Comparison of ENCODE assay signal across 21 cellular contexts in the genomic region with DNA sequence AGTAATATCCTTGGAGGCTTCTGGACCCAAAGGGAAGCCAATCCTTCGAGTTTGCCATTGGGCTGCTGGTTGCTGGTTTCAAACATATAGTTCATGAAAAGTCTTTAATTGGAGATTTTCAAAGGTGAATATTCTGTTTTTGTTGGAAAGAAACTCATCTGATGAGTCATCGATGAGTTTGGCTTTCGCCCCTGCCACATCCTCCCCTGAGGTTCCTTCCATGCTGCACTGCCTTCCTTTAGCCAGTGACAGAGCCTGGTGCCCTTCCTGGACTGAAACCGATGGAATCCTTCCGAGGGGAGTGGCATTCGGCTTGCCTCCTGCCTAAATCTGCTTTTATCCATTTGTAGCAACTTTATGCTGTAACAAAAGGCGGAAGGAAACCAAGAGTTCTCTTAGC.
DNase-seq lines count a peak whose midpoint lies in the region; ATAC-seq and TF ChIP-seq lines count a peak whose summit lies in the region.
"Had no signal": no experiment of that assay in that cellular context is flagged by ENCODE, and none has a peak within 500 bp of the region (broad histone marks: within the 10 kb centered on the region; RNA-seq: fewer than 3 reads in every experiment).

No MANE protein-coding gene starts in this region.

- H3K4me1 Mint-ChIP-seq in MCF 10A (ENCODE audit: insufficient read depth, unreplicated experiment) = peaks cover 12% of the 10 kb centered on the region
- peaks cover 6% of the 10 kb centered on the region for H3K4me1 Mint-ChIP-seq in endodermal cell
- H3K4me1 Mint-ChIP-seq: CD8-positive, alpha-beta memory T cell; stimulated activated effector memory CD8-positive, alpha-beta T cell treated with anti-CD3 and anti-CD28 coated beads, Interleukin-12 subunit alpha, Interleukin-12 subunit beta, amount 100 ng/mL, for 72 hours had no signal

- DNase-seq in MCF 10A (ENCODE audit: unreplicated experiment) (peak; percentile 90), breast epithelium (ENCODE audit: low spot score in 2 of 2) (no peak), RPMI7951 (ENCODE audit: low read depth) (peak; percentile 91), endodermal cell (peak; percentile 24), stromal cell of bone marrow (ENCODE audit: low read depth) (peak; percentile 9), KG1 (lab: John Stamatoyannopoulos, UW) (no peak)
- no peak for DNase-seq in stimulated activated CD4-positive, alpha-beta T cell treated with anti-CD3 and anti-CD28 coated beads, Interleukin-2, amount 100 ng/mL, for 48 hours
- DNase-seq: activated CD8-positive, alpha-beta memory T cell treated with anti-CD3 and anti-CD28 coated beads for 24 hours; CD8-positive, alpha-beta memory T cell; Karpas-422; kidney glomerular epithelial cell; NCI-H146; NCI-H524; occipital lobe; trophoblast cell; WERI-Rb-1 had no signal

- no peak for TF ChIP-seq CTCF in MCF 10A (IDR thresholded peaks at IDR 0.05; ENCODE audit: unreplicated experiment)
- no peak for TF ChIP-seq CTCF in breast epithelium (IDR thresholded peaks at IDR 0.05)
- no peak for TF ChIP-seq CTCF in endodermal cell (conservative IDR thresholded peaks at IDR 0.05)

- H3K4me1 ChIP-seq in breast epithelium (no peaks in the 10 kb centered on the region), endodermal cell (ENCODE audit: control insufficient read depth, insufficient read depth, low read length) (no peaks in the 10 kb centered on the region)
- H3K4me1 ChIP-seq: adrenal gland had no signal

- BruUV-seq in MCF 10A (replicated peaks; lab: Mats Ljungman, UMichigan) = no TSS peak

- CTCF ChIA-PET in MCF 10A (lab: Yijun Ruan, JAX) = interaction anchor here (0.6 to 0.9 kb wide), 3 partner anchors 8 to 16 kb away, joined by 3 to 4 read pairs (median 3); no protein-coding TSS in a partner anchor

- H3K36me3 Mint-ChIP-seq in MCF 10A (ENCODE audit: insufficient read depth, unreplicated experiment) (no peaks in the 10 kb centered on the region), endodermal cell (ENCODE audit: low read depth) (peaks cover 29% of the 10 kb centered on the region)
- H3K36me3 Mint-ChIP-seq: stimulated activated effector memory CD8-positive, alpha-beta T cell treated with anti-CD3 and anti-CD28 coated beads, Interleukin-12 subunit alpha, Interleukin-12 subunit beta, amount 100 ng/mL, for 72 hours had no signal

- 92 to 99% methylated on average over 6 to 7 of the region's 7 CpGs for WGBS in endodermal cell (ENCODE audit: insufficient coverage in 1 of 2, insufficient read length in 1 of 2), 2 experiments

- H3K27me3 Mint-ChIP-seq in MCF 10A (ENCODE audit: insufficient read depth, unreplicated experiment) (peaks cover 13% of the 10 kb centered on the region), endodermal cell (ENCODE audit: insufficient read depth) (peaks cover 1% of the 10 kb centered on the region)

- no peaks in the 10 kb centered on the region for H3K27me3 ChIP-seq in breast epithelium
- H3K27me3 ChIP-seq in endodermal cell (ENCODE audit: control insufficient read depth, insufficient read depth, low read length, poor library complexity, severe bottlenecking) = no peaks in the 10 kb centered on the region
- H3K27me3 ChIP-seq: adrenal gland had no signal

- no peak overlapping the region for H3K9ac ChIP-seq in endodermal cell (ENCODE audit: extremely low read depth, low read length, poor library complexity, severe bottlenecking)

- ATAC-seq in HG02840 (IDR thresholded peaks at IDR 0.05; ENCODE audit: low FRiP score, unreplicated experiment) = no peak
- ATAC-seq: stimulated activated effector memory CD8-positive, alpha-beta T cell treated with anti-CD3 and anti-CD28 coated beads, Interleukin-12 subunit alpha, Interleukin-12 subunit beta, amount 100 ng/mL, for 72 hours had no signal

- POLR2A ChIA-PET in MCF 10A (lab: Yijun Ruan, JAX) = no interaction called here

- H3K9me3 Mint-ChIP-seq in MCF 10A (ENCODE audit: unreplicated experiment) (no peaks in the 10 kb centered on the region), endodermal cell (no peaks in the 10 kb centered on the region)

- H3K4me3 Mint-ChIP-seq in MCF 10A (ENCODE audit: unreplicated experiment) = no peak overlapping the region
- no peak overlapping the region for H3K4me3 Mint-ChIP-seq in endodermal cell
- H3K4me3 Mint-ChIP-seq: CD8-positive, alpha-beta memory T cell; stimulated activated effector memory CD8-positive, alpha-beta T cell treated with anti-CD3 and anti-CD28 coated beads, Interleukin-12 subunit alpha, Interleukin-12 subunit beta, amount 100 ng/mL, for 72 hours had no signal

- intact Hi-C loops in MCF 10A (cut with micrococcal nuclease) (loop anchor here (5.0 kb wide), 1 partner anchor 298 kb away; no protein-coding TSS in a partner anchor), breast epithelium (cut with DNase I; ENCODE audit: low total_unique reads) (no loop called here)

- no peak for TF ChIP-seq POLR2A in breast epithelium (IDR thresholded peaks at IDR 0.05)

- H3K36me3 ChIP-seq in breast epithelium (no peaks in the 10 kb centered on the region), endodermal cell (ENCODE audit: control insufficient read depth, insufficient read depth, low read length) (no peaks in the 10 kb centered on the region)
- H3K36me3 ChIP-seq: adrenal gland, WERI-Rb-1 had no signal

- H3K4me3 ChIP-seq in breast epithelium (no peak overlapping the region), endodermal cell (ENCODE audit: low read length) (no peak overlapping the region)
- H3K4me3 ChIP-seq: adrenal gland, coronary artery had no signal

- H3K27ac Mint-ChIP-seq in MCF 10A (ENCODE audit: low read depth, unreplicated experiment) (no peak overlapping the region), endodermal cell (no peak overlapping the region)
- H3K27ac Mint-ChIP-seq: CD8-positive, alpha-beta memory T cell; stimulated activated effector memory CD8-positive, alpha-beta T cell treated with anti-CD3 and anti-CD28 coated beads, Interleukin-12 subunit alpha, Interleukin-12 subunit beta, amount 100 ng/mL, for 72 hours had no signal

- H3K27ac ChIP-seq in breast epithelium (no peak overlapping the region), endodermal cell (ENCODE audit: low read depth, low read length) (no peak overlapping the region)
- H3K27ac ChIP-seq: 22Rv1, adrenal gland, coronary artery, WERI-Rb-1 had no signal

- H3K9me3 ChIP-seq in breast epithelium (no peaks in the 10 kb centered on the region), endodermal cell (ENCODE audit: control insufficient read depth, low read length) (no peaks in the 10 kb centered on the region)
- H3K9me3 ChIP-seq: adrenal gland had no signal

Comparison
In these comparisons a context has a peak if more than half of its experiments do, and no peak if none do; other contexts are left out.
1. DNase-seq: peak in MCF 10A (single experiment), RPMI7951 (single experiment), endodermal cell (single experiment) and stromal cell of bone marrow (single experiment); none in breast epithelium (0 of 2), KG1 (single experiment) and stimulated activated CD4-positive, alpha-beta T cell treated with anti-CD3 and anti-CD28 coated beads, Interleukin-2, amount 100 ng/mL, for 48 hours (0 of 2).